Comparison of ENCODE assay signal across 9 cellular contexts in genomic region chr20:3420211-3420707, GRCh38. TPM values are rescaled to one million over a fixed set of nuclear protein-coding genes. Genes with fewer than 3 reads are reported as not detected.
DNase-seq lines count a peak whose midpoint lies in the region; ATAC-seq and TF ChIP-seq lines count a peak whose summit lies in the region.
"Had no signal": no experiment of that assay in that cellular context is flagged by ENCODE, and none has a peak within 500 bp of the region (broad histone marks: within the 10 kb centered on the region; RNA-seq: fewer than 3 reads in every experiment).

No MANE protein-coding gene starts in this region.

- ATAC-seq in activated CD4-positive, alpha-beta T cell treated with anti-CD3 and anti-CD28 coated beads for 36 hours, result peak; percentile 100
- peak; percentile 93 for ATAC-seq in HG02759 (IDR thresholded peaks at IDR 0.05; ENCODE audit: unreplicated experiment)
- ATAC-seq in left lobe of liver, result peak; percentile 31
- peak; percentile 98 for ATAC-seq in upper lobe of right lung

- intact Hi-C loops in activated CD4-positive, alpha-beta T cell treated with anti-CD3 and anti-CD28 coated beads for 36 hours (cut with DNase I, micrococcal nuclease), result loop anchor here (1.0 kb wide), 2 partner anchors 12 to 36 kb away; no protein-coding TSS in a partner anchor
- intact Hi-C loops in activated T-helper 1 cell treated with anti-CD3 and anti-CD28 coated beads, Interleukin-12 subunit alpha, Interleukin-12 subunit beta, Interleukin-2, Interleukin-4 antibody, amounts not matched to agents 30 ng/mL and 10 ng/mL and 1 ng/mL, durations not matched to agents 14 hours and 24 hours and 36 hours (cut with micrococcal nuclease), result loop anchor here (1.0 kb wide), 4 partner anchors 12 to 434 kb away; no protein-coding TSS in a partner anchor
- intact Hi-C loops in upper lobe of right lung (cut with DNase I), result no loop called here
- intact Hi-C loops in posterior vena cava (cut with DNase I), result no loop called here

- no peak overlapping the region for H3K4me3 ChIP-seq in upper lobe of right lung

- peak; percentile 78 for DNase-seq in activated CD4-positive, alpha-beta T cell treated with anti-CD3 and anti-CD28 coated beads for 36 hours
- DNase-seq in activated CD4-positive, alpha-beta T cell treated with anti-CD3 and anti-CD28 coated beads for 4 hours, result no peak
- DNase-seq in NCI-H2029 (lab: John Stamatoyannopoulos, UW) (peak; percentile 97), left lobe of liver (ENCODE audit: low spot score) (no peak), upper lobe of right lung (peak; percentile 75), posterior vena cava (ENCODE audit: low spot score) (no peak)
- DNase-seq in activated T-helper 1 cell treated with anti-CD3 and anti-CD28 coated beads, Interleukin-12 subunit alpha, Interleukin-12 subunit beta, Interleukin-2, Interleukin-4 antibody, amounts not matched to agents 30 ng/mL and 10 ng/mL and 1 ng/mL, durations not matched to agents 14 hours and 24 hours and 36 hours (ENCODE audit: low spot score), result peak; percentile 62

- H3K27me3 ChIP-seq in upper lobe of right lung, result no peaks in the 10 kb centered on the region

- peak overlapping the region; percentile 32 for H3K27ac Mint-ChIP-seq in activated CD4-positive, alpha-beta T cell treated with anti-CD3 and anti-CD28 coated beads for 36 hours
- peak overlapping the region; percentile 80 for H3K27ac Mint-ChIP-seq in activated T-helper 1 cell treated with anti-CD3 and anti-CD28 coated beads, Interleukin-12 subunit alpha, Interleukin-12 subunit beta, Interleukin-2, Interleukin-4 antibody, amounts not matched to agents 30 ng/mL and 10 ng/mL and 1 ng/mL, durations not matched to agents 14 hours and 24 hours and 36 hours

- H3K36me3 ChIP-seq in upper lobe of right lung, result no peaks in the 10 kb centered on the region

- H3K27ac ChIP-seq in upper lobe of right lung, result peak overlapping the region; percentile 61
- H3K27ac ChIP-seq: C4-2B had no signal

- H3K9me3 ChIP-seq in upper lobe of right lung, result no peaks in the 10 kb centered on the region

- peaks cover 8% of the 10 kb centered on the region for H3K4me1 Mint-ChIP-seq in activated CD4-positive, alpha-beta T cell treated with anti-CD3 and anti-CD28 coated beads for 36 hours
- peaks cover 10% of the 10 kb centered on the region for H3K4me1 Mint-ChIP-seq in activated T-helper 1 cell treated with anti-CD3 and anti-CD28 coated beads, Interleukin-12 subunit alpha, Interleukin-12 subunit beta, Interleukin-2, Interleukin-4 antibody, amounts not matched to agents 30 ng/mL and 10 ng/mL and 1 ng/mL, durations not matched to agents 14 hours and 24 hours and 36 hours (ENCODE audit: low read depth)

- no peaks in the 10 kb centered on the region for H3K36me3 Mint-ChIP-seq in activated CD4-positive, alpha-beta T cell treated with anti-CD3 and anti-CD28 coated beads for 36 hours (ENCODE audit: low read depth)
- no peaks in the 10 kb centered on the region for H3K36me3 Mint-ChIP-seq in activated T-helper 1 cell treated with anti-CD3 and anti-CD28 coated beads, Interleukin-12 subunit alpha, Interleukin-12 subunit beta, Interleukin-2, Interleukin-4 antibody, amounts not matched to agents 30 ng/mL and 10 ng/mL and 1 ng/mL, durations not matched to agents 14 hours and 24 hours and 36 hours (ENCODE audit: low read depth)

- no peak overlapping the region for H3K4me3 Mint-ChIP-seq in activated CD4-positive, alpha-beta T cell treated with anti-CD3 and anti-CD28 coated beads for 36 hours
- H3K4me3 Mint-ChIP-seq in activated T-helper 1 cell treated with anti-CD3 and anti-CD28 coated beads, Interleukin-12 subunit alpha, Interleukin-12 subunit beta, Interleukin-2, Interleukin-4 antibody, amounts not matched to agents 30 ng/mL and 10 ng/mL and 1 ng/mL, durations not matched to agents 14 hours and 24 hours and 36 hours, result peak overlapping the region; percentile 40

- no peak for TF ChIP-seq CTCF in upper lobe of right lung (IDR thresholded peaks at IDR 0.05)

- no peaks in the 10 kb centered on the region for H3K27me3 Mint-ChIP-seq in activated CD4-positive, alpha-beta T cell treated with anti-CD3 and anti-CD28 coated beads for 36 hours
- peaks cover 4% of the 10 kb centered on the region for H3K27me3 Mint-ChIP-seq in activated T-helper 1 cell treated with anti-CD3 and anti-CD28 coated beads, Interleukin-12 subunit alpha, Interleukin-12 subunit beta, Interleukin-2, Interleukin-4 antibody, amounts not matched to agents 30 ng/mL and 10 ng/mL and 1 ng/mL, durations not matched to agents 14 hours and 24 hours and 36 hours (ENCODE audit: insufficient read depth)

- no peaks in the 10 kb centered on the region for H3K9me3 Mint-ChIP-seq in activated CD4-positive, alpha-beta T cell treated with anti-CD3 and anti-CD28 coated beads for 36 hours (ENCODE audit: low read depth)
- peaks cover 8% of the 10 kb centered on the region for H3K9me3 Mint-ChIP-seq in activated T-helper 1 cell treated with anti-CD3 and anti-CD28 coated beads, Interleukin-12 subunit alpha, Interleukin-12 subunit beta, Interleukin-2, Interleukin-4 antibody, amounts not matched to agents 30 ng/mL and 10 ng/mL and 1 ng/mL, durations not matched to agents 14 hours and 24 hours and 36 hours

- POLR2A ChIA-PET in activated CD4-positive, alpha-beta T cell treated with anti-CD3 and anti-CD28 coated beads for 36 hours (lab: Charles Lee), result interaction anchor here (0.6 to 0.7 kb wide), 2 partner anchors 22 to 34 kb away, joined by 4 to 5 read pairs; no protein-coding TSS in a partner anchor

- CTCF ChIA-PET in activated CD4-positive, alpha-beta T cell treated with anti-CD3 and anti-CD28 coated beads for 36 hours (lab: Charles Lee), result interaction anchor here (0.6 to 2.5 kb wide), 2 partner anchors 11 to 198 kb away, joined by 3 to 8 read pairs; no protein-coding TSS in a partner anchor

- no peaks in the 10 kb centered on the region for H3K4me1 ChIP-seq in upper lobe of right lung

RNA-seq across cellular contexts. Expression of gene DNAAF9, which starts 12.8 kb away (rescaled TPM):
- 1 to 10 TPM; 1.3 to 1.8 TPM for total RNA-seq in activated CD4-positive, alpha-beta T cell treated with anti-CD3 and anti-CD28 coated beads for 36 hours
- 0.78 and 0.98 TPM in 2 replicates for total RNA-seq in activated T-helper 1 cell treated with anti-CD3 and anti-CD28 coated beads, Interleukin-12 subunit alpha, Interleukin-12 subunit beta, Interleukin-2, Interleukin-4 antibody, amounts not matched to agents 30 ng/mL and 10 ng/mL and 1 ng/mL, durations not matched to agents 14 hours and 24 hours and 36 hours
- total RNA-seq in left lobe of liver (2.9 TPM), upper lobe of right lung (24.8 TPM), posterior vena cava (10 to 100 TPM; 21.3 to 29.0 TPM)

RNA-seq across cellular contexts. Expression of gene ATRN, which starts 50.6 kb away (rescaled TPM):
- total RNA-seq in activated CD4-positive, alpha-beta T cell treated with anti-CD3 and anti-CD28 coated beads for 36 hours, result 1 to 10 TPM; 6.8 to 7.6 TPM
- total RNA-seq in activated T-helper 1 cell treated with anti-CD3 and anti-CD28 coated beads, Interleukin-12 subunit alpha, Interleukin-12 subunit beta, Interleukin-2, Interleukin-4 antibody, amounts not matched to agents 30 ng/mL and 10 ng/mL and 1 ng/mL, durations not matched to agents 14 hours and 24 hours and 36 hours, result 10.9 and 11.9 TPM in 2 replicates
- total RNA-seq in left lobe of liver (45.9 TPM), upper lobe of right lung (31.6 TPM), posterior vena cava (10 to 100 TPM; 21.3 to 26.1 TPM)

Comparison
In these comparisons a context has a peak if more than half of its experiments do, and no peak if none do; other contexts are left out.
1. DNase-seq: peak in activated CD4-positive, alpha-beta T cell treated with anti-CD3 and anti-CD28 coated beads for 36 hours (single experiment), NCI-H2029 (single experiment), activated T-helper 1 cell treated with anti-CD3 and anti-CD28 coated beads, Interleukin-12 subunit alpha, Interleukin-12 subunit beta, Interleukin-2, Interleukin-4 antibody, amounts not matched to agents 30 ng/mL and 10 ng/mL and 1 ng/mL, durations not matched to agents 14 hours and 24 hours and 36 hours (single experiment) and upper lobe of right lung (single experiment); none in activated CD4-positive, alpha-beta T cell treated with anti-CD3 and anti-CD28 coated beads for 4 hours (0 of 2), left lobe of liver (single experiment) and posterior vena cava (single experiment).
2. ATAC-seq: peak in every context shown above with its lines; median percentile 100 in activated CD4-positive, alpha-beta T cell treated with anti-CD3 and anti-CD28 coated beads for 36 hours; 98 in upper lobe of right lung; 93 in HG02759; 31 in left lobe of liver.
3. intact Hi-C loops: an anchor here in activated CD4-positive, alpha-beta T cell treated with anti-CD3 and anti-CD28 coated beads for 36 hours (1.0 kb wide) and activated T-helper 1 cell treated with anti-CD3 and anti-CD28 coated beads, Interleukin-12 subunit alpha, Interleukin-12 subunit beta, Interleukin-2, Interleukin-4 antibody, amounts not matched to agents 30 ng/mL and 10 ng/mL and 1 ng/mL, durations not matched to agents 14 hours and 24 hours and 36 hours (1.0 kb wide); none called in upper lobe of right lung and posterior vena cava.